In the genomic region with DNA sequence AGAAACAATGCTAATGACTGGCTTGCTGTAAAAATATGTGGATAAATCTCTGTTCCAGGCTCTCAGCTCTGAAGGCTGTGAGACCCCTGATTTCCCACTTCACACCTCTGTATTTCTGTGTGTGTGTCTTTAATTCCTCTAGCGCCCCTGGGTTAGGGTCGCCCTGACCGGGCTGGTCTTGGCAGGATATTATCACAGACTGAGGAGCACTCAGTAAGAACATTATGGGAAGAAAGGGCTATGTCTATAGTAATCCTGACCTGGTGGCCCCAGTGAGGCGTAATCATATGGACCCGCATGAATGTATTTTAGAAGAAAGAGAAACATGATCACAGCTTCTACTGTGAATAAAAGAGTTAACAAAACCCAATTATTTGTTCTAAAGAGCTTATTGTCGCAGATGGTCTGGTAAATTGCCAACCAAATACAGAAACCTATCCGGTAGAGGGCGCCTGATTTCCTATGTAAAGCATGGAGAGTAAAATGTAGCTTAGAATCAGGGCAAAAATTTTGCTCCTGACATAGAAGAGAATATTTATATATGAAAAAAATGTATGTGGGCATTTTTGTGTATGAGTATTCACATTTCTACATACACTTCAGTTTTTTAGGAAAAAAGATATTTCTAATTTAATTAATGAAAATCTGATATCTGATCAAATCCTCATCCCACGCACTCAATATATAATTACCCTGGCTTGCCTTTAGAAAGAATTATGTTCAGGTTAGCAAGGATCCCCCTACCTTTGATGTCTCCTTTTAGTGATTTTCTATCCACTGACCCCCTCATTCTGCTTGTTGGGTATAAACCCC, we compare ENCODE assay signal across 9 cellular contexts. TPM values are rescaled to one million over a fixed set of nuclear protein-coding genes. Genes with fewer than 3 reads are reported as not detected.
A peak's percentile ranks its signal among the peaks of the same experiment; 100 is the strongest.
DNase-seq lines count a peak whose midpoint lies in the region; ATAC-seq and TF ChIP-seq lines count a peak whose summit lies in the region.
"Had no signal": no experiment of that assay in that cellular context is flagged by ENCODE, and none has a peak within 500 bp of the region (broad histone marks: within the 10 kb centered on the region; RNA-seq: fewer than 3 reads in every experiment).

No MANE protein-coding gene starts in this region.

- intact Hi-C loops in colonic mucosa (cut with DNase I): no loop called here
- intact Hi-C loops in naive thymus-derived CD4-positive, alpha-beta T cell (cut with micrococcal nuclease): loop anchor here (1.0 kb wide), 3 partner anchors 21 to 355 kb away; no protein-coding TSS in a partner anchor

- peak; percentile 69 for DNase-seq in EH (ENCODE audit: low read depth)
- DNase-seq in HT-29 (ENCODE audit: low spot score): peak; percentile 88
- DNase-seq in SJCRH30: peak; percentile 35 to 66
- DNase-seq in colonic mucosa: peak; percentile 57
- peak in 7 of 9 donors; percentile 20 to 60 (median 50) for DNase-seq in naive thymus-derived CD4-positive, alpha-beta T cell
- no peak for DNase-seq in SHP77 treated with DMSO at 0.1 percent for 48 hours (lab: John Stamatoyannopoulos, UW)
- no peak for DNase-seq in suprapubic skin (ENCODE audit: low spot score in 2 of 2)
- no peak for DNase-seq in retina

- ATAC-seq in naive thymus-derived CD4-positive, alpha-beta T cell: peak; percentile 62
- ATAC-seq: stimulated activated effector memory CD8-positive, alpha-beta T cell treated with anti-CD3 and anti-CD28 coated beads, Interleukin-12 subunit alpha, Interleukin-12 subunit beta, amount 100 ng/mL, for 72 hours had no signal

- H3K4me3 ChIP-seq in SJCRH30 (no peak overlapping the region), colonic mucosa (no peak overlapping the region), suprapubic skin (no peak overlapping the region)
- H3K4me3 ChIP-seq in naive thymus-derived CD4-positive, alpha-beta T cell (ENCODE audit: low read length): no peak overlapping the region

- H3K27me3 ChIP-seq in SJCRH30 (no peaks in the 10 kb centered on the region), colonic mucosa (no peaks in the 10 kb centered on the region), suprapubic skin (no peaks in the 10 kb centered on the region)
- H3K27me3 ChIP-seq in naive thymus-derived CD4-positive, alpha-beta T cell (ENCODE audit: control insufficient read depth in 2 of 2, insufficient read depth in 2 of 2, low read length in 2 of 2): no peaks in the 10 kb centered on the region

- TF ChIP-seq CTCF in colonic mucosa (IDR thresholded peaks at IDR 0.05) (peak; percentile 30), suprapubic skin (IDR thresholded peaks at IDR 0.05) (peak in 1 of 2 donors; percentile 29)

- H3K4me3 Mint-ChIP-seq in naive thymus-derived CD4-positive, alpha-beta T cell: no peak overlapping the region
- H3K4me3 Mint-ChIP-seq: stimulated activated effector memory CD8-positive, alpha-beta T cell treated with anti-CD3 and anti-CD28 coated beads, Interleukin-12 subunit alpha, Interleukin-12 subunit beta, amount 100 ng/mL, for 72 hours had no signal

- H3K27ac Mint-ChIP-seq in naive thymus-derived CD4-positive, alpha-beta T cell: no peak overlapping the region
- H3K27ac Mint-ChIP-seq: stimulated activated effector memory CD8-positive, alpha-beta T cell treated with anti-CD3 and anti-CD28 coated beads, Interleukin-12 subunit alpha, Interleukin-12 subunit beta, amount 100 ng/mL, for 72 hours had no signal

- H3K36me3 Mint-ChIP-seq in naive thymus-derived CD4-positive, alpha-beta T cell: no peaks in the 10 kb centered on the region
- H3K36me3 Mint-ChIP-seq: stimulated activated effector memory CD8-positive, alpha-beta T cell treated with anti-CD3 and anti-CD28 coated beads, Interleukin-12 subunit alpha, Interleukin-12 subunit beta, amount 100 ng/mL, for 72 hours had no signal

- WGBS in suprapubic skin: 60% methylated on average over 9 of the region's 9 CpGs

- no peaks in the 10 kb centered on the region for H3K36me3 ChIP-seq in SJCRH30
- no peaks in the 10 kb centered on the region for H3K36me3 ChIP-seq in colonic mucosa
- H3K36me3 ChIP-seq in naive thymus-derived CD4-positive, alpha-beta T cell (ENCODE audit: control insufficient read depth in 2 of 3, insufficient read depth in 3 of 3, low read length in 3 of 3): no peaks in the 10 kb centered on the region
- no peaks in the 10 kb centered on the region for H3K36me3 ChIP-seq in suprapubic skin

- peaks cover 22 to 52% (median 34%) of the 10 kb centered on the region in 5 donors for H3K27me3 Mint-ChIP-seq in naive thymus-derived CD4-positive, alpha-beta T cell

- H3K27ac ChIP-seq in SJCRH30: no peak overlapping the region
- no peak overlapping the region for H3K27ac ChIP-seq in colonic mucosa
- H3K27ac ChIP-seq in naive thymus-derived CD4-positive, alpha-beta T cell (ENCODE audit: low read depth, low read length): no peak overlapping the region
- H3K27ac ChIP-seq in suprapubic skin: no peak overlapping the region

- no peak for TF ChIP-seq POLR2A in suprapubic skin (IDR thresholded peaks at IDR 0.05)

- no peak overlapping the region for H3K9ac ChIP-seq in colonic mucosa (ENCODE audit: low read depth in 2 of 2, low read length in 2 of 2)

- H3K4me1 ChIP-seq in SJCRH30: no peaks in the 10 kb centered on the region
- no peaks in the 10 kb centered on the region for H3K4me1 ChIP-seq in colonic mucosa
- no peaks in the 10 kb centered on the region for H3K4me1 ChIP-seq in naive thymus-derived CD4-positive, alpha-beta T cell (ENCODE audit: control insufficient read depth in 2 of 2, insufficient read depth in 2 of 2, low read length in 2 of 2)
- H3K4me1 ChIP-seq in suprapubic skin: no peaks in the 10 kb centered on the region

- TF ChIP-seq EP300 in suprapubic skin (IDR thresholded peaks at IDR 0.05): no peak

- H3K9me3 ChIP-seq in SJCRH30 (replicated peaks): no peaks in the 10 kb centered on the region
- H3K9me3 ChIP-seq in colonic mucosa: no peaks in the 10 kb centered on the region
- H3K9me3 ChIP-seq in naive thymus-derived CD4-positive, alpha-beta T cell (ENCODE audit: control insufficient read depth in 2 of 3, low read length in 3 of 3): no peaks in the 10 kb centered on the region
- H3K9me3 ChIP-seq in suprapubic skin: no peaks in the 10 kb centered on the region

- H3K4me1 Mint-ChIP-seq in naive thymus-derived CD4-positive, alpha-beta T cell: no peaks in the 10 kb centered on the region
- H3K4me1 Mint-ChIP-seq: stimulated activated effector memory CD8-positive, alpha-beta T cell treated with anti-CD3 and anti-CD28 coated beads, Interleukin-12 subunit alpha, Interleukin-12 subunit beta, amount 100 ng/mL, for 72 hours had no signal

- POLR2A ChIA-PET in naive thymus-derived CD4-positive, alpha-beta T cell (lab: Charles Lee): interaction anchor here (0.6 kb wide), 1 partner anchor 8 kb away, joined by 3 read pairs; no protein-coding TSS in a partner anchor

- H3K9me3 Mint-ChIP-seq in naive thymus-derived CD4-positive, alpha-beta T cell: no peaks in the 10 kb centered on the region
- H3K9me3 Mint-ChIP-seq: stimulated activated effector memory CD8-positive, alpha-beta T cell treated with anti-CD3 and anti-CD28 coated beads, Interleukin-12 subunit alpha, Interleukin-12 subunit beta, amount 100 ng/mL, for 72 hours had no signal

- CTCF ChIA-PET in naive thymus-derived CD4-positive, alpha-beta T cell (lab: Charles Lee): interaction anchor here (0.5 to 1.9 kb wide), 17 partner anchors 10 to 356 kb away, joined by 3 to 11 read pairs (median 4); no protein-coding TSS in a partner anchor

RNA-seq across cellular contexts. Expression of gene IFNA1, which starts 5.8 kb away (rescaled TPM):
- not detected in 2 replicates for total RNA-seq in HT-29 (2014; rRNA removed; shearing (Covaris generic))
- total RNA-seq in SJCRH30 (2014; rRNA removed; shearing (Covaris generic)): not detected in 2 replicates
- total RNA-seq in colonic mucosa: not detected
- total RNA-seq in naive thymus-derived CD4-positive, alpha-beta T cell: not detected
- not detected for polyA plus RNA-seq in naive thymus-derived CD4-positive, alpha-beta T cell
- total RNA-seq in suprapubic skin: not detected

RNA-seq across cellular contexts. Expression of gene IFNA8, which starts 25.5 kb away (rescaled TPM):
- not detected in 2 replicates for total RNA-seq in HT-29 (2014; rRNA removed; shearing (Covaris generic))
- total RNA-seq in SJCRH30 (2014; rRNA removed; shearing (Covaris generic)): not detected in 2 replicates
- not detected for total RNA-seq in colonic mucosa
- not detected for total RNA-seq in naive thymus-derived CD4-positive, alpha-beta T cell
- not detected for polyA plus RNA-seq in naive thymus-derived CD4-positive, alpha-beta T cell
- total RNA-seq in suprapubic skin: not detected

RNA-seq across cellular contexts. Expression of gene IFNE, which starts 47.7 kb away (rescaled TPM):
- total RNA-seq in HT-29 (2014; rRNA removed; shearing (Covaris generic)): 0.52 and 0.56 TPM in 2 replicates
- total RNA-seq in SJCRH30 (2014; rRNA removed; shearing (Covaris generic)): not detected in 2 replicates
- total RNA-seq in colonic mucosa: not detected
- total RNA-seq in naive thymus-derived CD4-positive, alpha-beta T cell: under 1 TPM in 2 of 5 experiments, not detected in 3; 0.46 to 0.76 TPM
- not detected for polyA plus RNA-seq in naive thymus-derived CD4-positive, alpha-beta T cell
- total RNA-seq in suprapubic skin: not detected

RNA-seq across cellular contexts. Expression of gene IFNA2, which starts 49.2 kb away (rescaled TPM):
- not detected in 2 replicates for total RNA-seq in HT-29 (2014; rRNA removed; shearing (Covaris generic))
- total RNA-seq in SJCRH30 (2014; rRNA removed; shearing (Covaris generic)): not detected in 2 replicates
- total RNA-seq in colonic mucosa (not detected), suprapubic skin (not detected)
- not detected for total RNA-seq in naive thymus-derived CD4-positive, alpha-beta T cell
- polyA plus RNA-seq in naive thymus-derived CD4-positive, alpha-beta T cell: not detected

Comparison
In these comparisons a context has a peak if more than half of its experiments do, and no peak if none do; other contexts are left out.
1. DNase-seq: peak in EH (single experiment), HT-29 (single experiment), SJCRH30 (2 of 2), colonic mucosa (single experiment) and naive thymus-derived CD4-positive, alpha-beta T cell (7 of 9); none in SHP77 treated with DMSO at 0.1 percent for 48 hours (single experiment), suprapubic skin (0 of 2) and retina (single experiment).